Comparison of ENCODE assay signal across 12 cellular contexts in genomic region chr14:22513066-22513812, GRCh38.
DNase-seq lines count a peak whose midpoint lies in the region; ATAC-seq and TF ChIP-seq lines count a peak whose summit lies in the region.
"Had no signal": no experiment of that assay in that cellular context is flagged by ENCODE, and none has a peak within 500 bp of the region (broad histone marks: within the 10 kb centered on the region; RNA-seq: fewer than 3 reads in every experiment).

No MANE protein-coding gene starts in this region.

- no TSS peak for BruUV-seq in Calu3 (replicated peaks; lab: Mats Ljungman, UMichigan)

- TF ChIP-seq CTCF in heart left ventricle (IDR thresholded peaks at IDR 0.05) (no peak), type B pancreatic cell (conservative IDR thresholded peaks at IDR 0.05) (no peak), Calu3 (IDR thresholded peaks at IDR 0.05; ENCODE audit: unreplicated experiment) (no peak)

- 47 to 60% (median 58%) methylated on average over 3 of the region's 3 CpGs for WGBS in heart left ventricle, 4 donors

- H3K4me1 ChIP-seq in heart left ventricle = peaks cover 0 to 68% (median 35%) of the 10 kb centered on the region in 12 donors

- DNase-seq in heart left ventricle (no peak), Right ventricle myocardium superior (no peak), caudate nucleus (lab: John Stamatoyannopoulos, UW) (no peak), type B pancreatic cell (ENCODE audit: extremely low spot score, unreplicated experiment) (no peak), NCI-H2227 treated with DMSO at 0.1 percent for 48 hours (lab: John Stamatoyannopoulos, UW) (no peak), LoVo (ENCODE audit: low spot score) (no peak), Calu3 (no peak)
- DNase-seq in natural killer cell treated with Interleukin-12 subunit alpha and Interleukin-12 subunit beta and Interleukin-15 and Interleukin-18, amount 100 ng/mL, for 72 hours (ENCODE audit: low spot score) = no peak
- DNase-seq: AML-193; GDM1; NCI-H526 treated with DMSO at 0.1 percent for 48 hours; stimulated activated CD4-positive, alpha-beta T cell treated with anti-CD3 and anti-CD28 coated beads, Interleukin-4, amount 100 ng/mL, for 24 hours had no signal

- peak overlapping the region; percentile 65 for H3K4me3 Mint-ChIP-seq in natural killer cell treated with Interleukin-12 subunit alpha and Interleukin-12 subunit beta and Interleukin-15 and Interleukin-18, amount 100 ng/mL, for 72 hours
- H3K4me3 Mint-ChIP-seq in type B pancreatic cell (no peak overlapping the region), Calu3 (ENCODE audit: low read depth, unreplicated experiment) (no peak overlapping the region)

- H3K9me3 ChIP-seq in heart left ventricle = no peaks in the 10 kb centered on the region

- H3K27me3 Mint-ChIP-seq in natural killer cell treated with Interleukin-12 subunit alpha and Interleukin-12 subunit beta and Interleukin-15 and Interleukin-18, amount 100 ng/mL, for 72 hours = no peaks in the 10 kb centered on the region
- peaks cover 2% of the 10 kb centered on the region for H3K27me3 Mint-ChIP-seq in type B pancreatic cell
- peaks cover 12% of the 10 kb centered on the region for H3K27me3 Mint-ChIP-seq in Calu3 (ENCODE audit: unreplicated experiment)

- intact Hi-C loops in heart left ventricle (cut with DNase I) = loop anchor here in 3 of 10 donors (2.0 to 5.0 kb wide), 3 partner anchors 32 to 41 kb away; no protein-coding TSS in a partner anchor
- intact Hi-C loops in Right ventricle myocardium superior (cut with DNase I) = no loop called here
- intact Hi-C loops in Calu3 (cut with micrococcal nuclease; ENCODE audit: unreplicated experiment) = no loop called here

- no peaks in the 10 kb centered on the region for H3K27me3 ChIP-seq in heart left ventricle

- no peak for TF ChIP-seq POLR2A in heart left ventricle (IDR thresholded peaks at IDR 0.05)

- peak overlapping the region; percentile 79 to 86 for H3K27ac Mint-ChIP-seq in natural killer cell treated with Interleukin-12 subunit alpha and Interleukin-12 subunit beta and Interleukin-15 and Interleukin-18, amount 100 ng/mL, for 72 hours
- H3K27ac Mint-ChIP-seq in type B pancreatic cell = peak overlapping the region; percentile 9
- no peak overlapping the region for H3K27ac Mint-ChIP-seq in Calu3 (ENCODE audit: unreplicated experiment)

- peaks cover 56 to 71% of the 10 kb centered on the region in 2 donors for H3K4me1 Mint-ChIP-seq in natural killer cell treated with Interleukin-12 subunit alpha and Interleukin-12 subunit beta and Interleukin-15 and Interleukin-18, amount 100 ng/mL, for 72 hours (ENCODE audit: low read depth in 2 of 2)
- H3K4me1 Mint-ChIP-seq in type B pancreatic cell (ENCODE audit: unreplicated experiment) (peaks cover 78% of the 10 kb centered on the region), Calu3 (ENCODE audit: low read depth, unreplicated experiment) (no peaks in the 10 kb centered on the region)

- ATAC-seq in heart left ventricle (peak; percentile 10 to 51 (median 36)), Right ventricle myocardium superior (ENCODE audit: poor library complexity) (no peak)
- no peak for ATAC-seq in natural killer cell treated with Interleukin-12 subunit alpha and Interleukin-12 subunit beta and Interleukin-15 and Interleukin-18, amount 100 ng/mL, for 72 hours

- H3K36me3 ChIP-seq in heart left ventricle = no peaks in the 10 kb centered on the region

- CTCF ChIA-PET in Calu3 (lab: Charles Lee) = no interaction called here

- H3K9me3 Mint-ChIP-seq in natural killer cell treated with Interleukin-12 subunit alpha and Interleukin-12 subunit beta and Interleukin-15 and Interleukin-18, amount 100 ng/mL, for 72 hours = no peaks in the 10 kb centered on the region
- H3K9me3 Mint-ChIP-seq in type B pancreatic cell (peaks cover 2% of the 10 kb centered on the region), Calu3 (ENCODE audit: low read depth, unreplicated experiment) (no peaks in the 10 kb centered on the region)

- H3K36me3 Mint-ChIP-seq in natural killer cell treated with Interleukin-12 subunit alpha and Interleukin-12 subunit beta and Interleukin-15 and Interleukin-18, amount 100 ng/mL, for 72 hours = peaks cover 4% of the 10 kb centered on the region
- H3K36me3 Mint-ChIP-seq in type B pancreatic cell = no peaks in the 10 kb centered on the region
- H3K36me3 Mint-ChIP-seq in Calu3 (ENCODE audit: insufficient read depth, unreplicated experiment) = no peaks in the 10 kb centered on the region

- peak overlapping the region; percentile 64 to 80 (median 73) for H3K27ac ChIP-seq in heart left ventricle
- peak overlapping the region; percentile 60 for H3K27ac ChIP-seq in caudate nucleus (ENCODE audit: low read depth, low read length)

- H3K4me3 ChIP-seq in heart left ventricle = no peak overlapping the region

Comparison
In these comparisons a context has a peak if more than half of its experiments do, and no peak if none do; other contexts are left out.
1. ATAC-seq: peak in heart left ventricle (4 of 4); none in Right ventricle myocardium superior (single experiment) and natural killer cell treated with Interleukin-12 subunit alpha and Interleukin-12 subunit beta and Interleukin-15 and Interleukin-18, amount 100 ng/mL, for 72 hours (0 of 2).